14 cellular contexts compared by ENCODE assay signal in the genomic region with DNA sequence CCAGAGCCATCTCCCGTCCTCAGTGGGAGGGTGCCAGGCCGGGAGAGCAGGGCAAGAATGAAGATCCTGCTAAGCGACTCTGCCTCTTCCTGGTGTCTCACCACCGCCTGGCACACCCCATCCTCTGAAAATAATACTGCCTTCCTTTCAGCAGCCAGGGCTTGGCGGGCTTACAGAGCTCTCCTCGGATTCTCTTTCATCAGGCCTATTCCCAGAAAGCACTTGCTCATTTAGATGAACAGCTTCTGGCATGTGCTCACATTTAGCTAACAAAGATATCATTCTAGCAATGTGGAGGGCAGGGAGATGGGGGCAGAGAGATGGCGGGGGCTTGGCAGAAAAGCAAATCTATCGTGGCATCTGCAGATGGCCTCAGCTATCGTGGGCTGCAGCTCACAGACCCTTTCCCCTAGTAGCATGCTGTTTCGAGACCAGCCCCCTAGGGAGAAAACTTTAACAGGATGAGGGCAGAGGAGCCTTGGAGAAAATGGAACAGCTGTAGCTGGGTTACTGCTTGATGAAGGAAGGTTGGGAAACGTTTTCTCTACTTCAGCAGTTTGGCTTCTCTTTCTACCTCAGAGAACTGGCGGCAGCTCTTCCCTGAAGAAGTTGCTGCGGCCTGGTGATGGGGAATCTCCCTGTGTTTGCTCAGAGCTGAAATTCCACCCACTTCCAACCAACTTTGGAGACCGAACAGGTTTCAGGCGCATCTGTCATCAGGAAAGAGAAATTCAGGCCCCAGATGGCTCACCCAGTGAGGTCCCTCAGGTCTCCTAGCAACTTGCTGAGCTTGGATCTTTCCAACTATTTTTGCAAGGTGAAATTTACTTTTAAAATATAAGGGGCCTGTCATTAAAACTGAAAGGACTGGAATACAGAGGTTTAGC.
A peak's percentile ranks its signal among the peaks of the same experiment; 100 is the strongest.
DNase-seq lines count a peak whose midpoint lies in the region; ATAC-seq and TF ChIP-seq lines count a peak whose summit lies in the region.
"Had no signal": no experiment of that assay in that cellular context is flagged by ENCODE, and none has a peak within 500 bp of the region (broad histone marks: within the 10 kb centered on the region; RNA-seq: fewer than 3 reads in every experiment).

No MANE protein-coding gene starts in this region.

- H4K20me1 ChIP-seq in SK-N-SH (ENCODE audit: insufficient read depth), result no peaks in the 10 kb centered on the region
- H4K20me1 ChIP-seq: BLaER1 treated with 17β-estradiol and CSF1 and Interleukin-3, amounts not matched to agents 10 nM and 100 nM had no signal

- H3K9ac ChIP-seq in SK-N-SH, result no peak overlapping the region
- H3K9ac ChIP-seq: BLaER1 treated with 17β-estradiol and CSF1 and Interleukin-3, amounts not matched to agents 10 nM and 100 nM had no signal

- no peaks in the 10 kb centered on the region for H3K27me3 Mint-ChIP-seq in Caco-2 (ENCODE audit: insufficient read depth, unreplicated experiment)
- peaks cover 19% of the 10 kb centered on the region for H3K27me3 Mint-ChIP-seq in activated CD4-positive, alpha-beta T cell treated with anti-CD3 and anti-CD28 coated beads, Interleukin-2, amount 10 ng/mL, durations not matched to agents 24 days and 14 days

- H3K9me2 ChIP-seq in SK-N-SH, result no peaks in the 10 kb centered on the region

- intact Hi-C loops in Caco-2 (cut with micrococcal nuclease; ENCODE audit: unreplicated experiment), result no loop called here
- intact Hi-C loops in activated CD4-positive, alpha-beta T cell treated with anti-CD3 and anti-CD28 coated beads, Interleukin-2, amount 10 ng/mL, durations not matched to agents 24 days and 14 days (cut with micrococcal nuclease), result no loop called here

- peaks cover 4% of the 10 kb centered on the region for H3F3A ChIP-seq in SK-N-SH (replicated peaks; ENCODE audit: insufficient read depth)

- H3K9me3 Mint-ChIP-seq in Caco-2 (ENCODE audit: unreplicated experiment), result peaks cover 6% of the 10 kb centered on the region
- no peaks in the 10 kb centered on the region for H3K9me3 Mint-ChIP-seq in activated CD4-positive, alpha-beta T cell treated with anti-CD3 and anti-CD28 coated beads, Interleukin-2, amount 10 ng/mL, durations not matched to agents 24 days and 14 days

- H3K4me1 ChIP-seq in Caco-2, result peaks cover 22% of the 10 kb centered on the region
- H3K4me1 ChIP-seq in SK-N-SH (ENCODE audit: control insufficient read depth in 1 of 2, insufficient read depth in 2 of 2, low read depth in 1 of 2, low read length in 1 of 2), result peaks cover 3 to 12% of the 10 kb centered on the region in 2 experiments; a peak in 2 of 4 replicates

- no peaks in the 10 kb centered on the region for H3K36me3 ChIP-seq in Caco-2 (ENCODE audit: control insufficient read depth, insufficient read depth, low read length)
- H3K36me3 ChIP-seq in SK-N-SH (replicated peaks in 1 of 2; ENCODE audit: control insufficient read depth in 1 of 2, insufficient read depth in 2 of 2, low read length in 1 of 2), result no peaks in the 10 kb centered on the region
- H3K36me3 ChIP-seq: BLaER1 treated with 17β-estradiol and CSF1 and Interleukin-3, amounts not matched to agents 10 nM and 100 nM; SJSA1; stomach had no signal

- POLR2A ChIA-PET in Caco-2 (lab: Charles Lee), result interaction anchor here (0.6 to 1.1 kb wide), 2 partner anchors 28 to 168 kb away, joined by 3 to 8 read pairs; no protein-coding TSS in a partner anchor
- POLR2A ChIA-PET in SK-N-SH (lab: Yijun Ruan, JAX), result no interaction called here
- POLR2A ChIA-PET in GM10248 (lab: Yijun Ruan, JAX), result no interaction called here

- no peaks in the 10 kb centered on the region for H3K36me3 Mint-ChIP-seq in Caco-2 (ENCODE audit: insufficient read depth, unreplicated experiment)
- H3K36me3 Mint-ChIP-seq in activated CD4-positive, alpha-beta T cell treated with anti-CD3 and anti-CD28 coated beads, Interleukin-2, amount 10 ng/mL, durations not matched to agents 24 days and 14 days (ENCODE audit: low read depth), result no peaks in the 10 kb centered on the region

- H3K4me2 ChIP-seq in SK-N-SH, result peak overlapping the region; percentile 40; the same call in 1 of the 2 replicates
- H3K4me2 ChIP-seq: BLaER1 treated with 17β-estradiol and CSF1 and Interleukin-3, amounts not matched to agents 10 nM and 100 nM had no signal

- H3K79me2 ChIP-seq in SK-N-SH (ENCODE audit: insufficient read depth), result no peaks in the 10 kb centered on the region

- H3K4me3 ChIP-seq in Caco-2 (ENCODE audit: low read depth, low read length) (no peak overlapping the region), SK-N-SH (ENCODE audit: low read depth in 2 of 2, low read length in 1 of 2) (no peak overlapping the region)
- H3K4me3 ChIP-seq: BLaER1 treated with 17β-estradiol and CSF1 and Interleukin-3, amounts not matched to agents 10 nM and 100 nM; SJSA1; stomach had no signal

- BruUV-seq in Caco-2 (replicated peaks; lab: Mats Ljungman, UMichigan), result no TSS peak

- H3K9me3 ChIP-seq in Caco-2 (no peaks in the 10 kb centered on the region), SK-N-SH (no peaks in the 10 kb centered on the region)
- H3K9me3 ChIP-seq: BLaER1 treated with 17β-estradiol and CSF1 and Interleukin-3, amounts not matched to agents 10 nM and 100 nM; SJSA1; stomach had no signal

- H3K27me3 ChIP-seq in Caco-2 (replicated peaks; ENCODE audit: control insufficient read depth, insufficient read depth, low read length), result no peaks in the 10 kb centered on the region
- H3K27me3 ChIP-seq in SK-N-SH (ENCODE audit: insufficient read depth), result no peaks in the 10 kb centered on the region
- H3K27me3 ChIP-seq: BLaER1 treated with 17β-estradiol and CSF1 and Interleukin-3, amounts not matched to agents 10 nM and 100 nM; SJSA1 had no signal

- 61% methylated on average over 15 of the region's 15 CpGs for WGBS in SK-N-SH (ENCODE audit: low lambda C conversion rate)

- H3K4me3 Mint-ChIP-seq in Caco-2 (ENCODE audit: unreplicated experiment), result no peak overlapping the region
- H3K4me3 Mint-ChIP-seq in activated CD4-positive, alpha-beta T cell treated with anti-CD3 and anti-CD28 coated beads, Interleukin-2, amount 10 ng/mL, durations not matched to agents 24 days and 14 days, result no peak overlapping the region

- peaks cover 20% of the 10 kb centered on the region for H3K4me1 Mint-ChIP-seq in Caco-2 (ENCODE audit: low read depth, unreplicated experiment)
- no peaks in the 10 kb centered on the region for H3K4me1 Mint-ChIP-seq in activated CD4-positive, alpha-beta T cell treated with anti-CD3 and anti-CD28 coated beads, Interleukin-2, amount 10 ng/mL, durations not matched to agents 24 days and 14 days

- TF ChIP-seq CTCF in Caco-2 (IDR thresholded peaks at IDR 0.05; ENCODE audit: insufficient read depth in 1 of 2, low read depth in 1 of 2, low read length in 1 of 2, severe bottlenecking in 1 of 2, unreplicated experiment in 1 of 2) (no peak), SK-N-SH (IDR thresholded peaks at IDR 0.05) (no peak), omental fat pad (IDR thresholded peaks at IDR 0.05) (no peak), GM10248 (IDR thresholded peaks at IDR 0.05; ENCODE audit: control extremely low read depth, extremely low read depth, low read depth, missing control alignments) (no peak)

- no peak for TF ChIP-seq EP300 in SK-N-SH (IDR thresholded peaks at IDR 0.05; ENCODE audit: borderline replicate concordance in 1 of 2, low read depth in 1 of 2, low read length in 1 of 2)

- CTCF ChIA-PET in Caco-2 (lab: Charles Lee) (interaction anchor here (1.5 to 1.8 kb wide), 2 partner anchors 59 to 176 kb away, joined by 6 to 10 read pairs; no protein-coding TSS in a partner anchor), SK-N-SH (lab: Yijun Ruan, JAX) (interaction anchor here (0.7 to 2.3 kb wide), 5 partner anchors 8 to 180 kb away, joined by 3 to 5 read pairs (median 3); partner anchors contain the start of gene FOXD1), GM10248 (lab: Yijun Ruan, JAX) (no interaction called here)

- DNase-seq in Caco-2 (no peak), SK-N-SH (no peak), fibroblast of the conjunctiva (ENCODE audit: low read depth) (peak; percentile 43), omental fat pad (ENCODE audit: low spot score) (no peak), GM10248 (ENCODE audit: extremely low spot score) (no peak), NOMO-1 treated with DMSO at 0.1 percent for 48 hours (lab: John Stamatoyannopoulos, UW; ENCODE audit: unreplicated experiment) (no peak), iPS-NIHi11 (ENCODE audit: low spot score) (no peak)
- DNase-seq in activated CD4-positive, alpha-beta T cell treated with anti-CD3 and anti-CD28 coated beads, Interleukin-2, amount 10 ng/mL, durations not matched to agents 24 days and 14 days, result no peak
- DNase-seq: activated CD4-positive, alpha-beta T cell treated with anti-CD3 and anti-CD28 coated beads for 48 hours; NCI-H187 treated with DMSO at 0.1 percent for 48 hours; stimulated activated CD4-positive, alpha-beta T cell treated with anti-CD3 and anti-CD28 coated beads, Interleukin-1b, Interleukin-23, amount 100 ng/mL, for 48 hours; stomach had no signal

- ATAC-seq in omental fat pad (ENCODE audit: low FRiP score), result peak; percentile 70

- H3K27ac Mint-ChIP-seq in Caco-2 (ENCODE audit: unreplicated experiment), result peak overlapping the region; percentile 71
- no peak overlapping the region for H3K27ac Mint-ChIP-seq in activated CD4-positive, alpha-beta T cell treated with anti-CD3 and anti-CD28 coated beads, Interleukin-2, amount 10 ng/mL, durations not matched to agents 24 days and 14 days

- no peak for TF ChIP-seq RAD21 in SK-N-SH (IDR thresholded peaks at IDR 0.05; ENCODE audit: low read length)

- H3K27ac ChIP-seq in SK-N-SH (ENCODE audit: low read depth in 2 of 2, low read length in 1 of 2), result peak overlapping the region in 1 of 2 experiments; percentile 25; a peak in 3 of 4 replicates
- H3K27ac ChIP-seq: BLaER1 treated with 17β-estradiol and CSF1 and Interleukin-3, amounts not matched to agents 10 nM and 100 nM; SJSA1 had no signal

- peak overlapping the region; percentile 52; the same call in 1 of the 2 replicates for H2AFZ ChIP-seq in SK-N-SH (ENCODE audit: low read depth)

TF ChIP-seq in SK-N-SH, 30 proteins besides CTCF, POLR2A, EP300 and RAD21 (continues in another document):
- TF ChIP-seq USF2 (IDR thresholded peaks at IDR 0.05; ENCODE audit: borderline replicate concordance, low read depth, low read length), result no peak
